9 cellular contexts compared by ENCODE assay signal in genomic region chr9:136567651-136568287, GRCh38. TPM values are rescaled to one million over a fixed set of nuclear protein-coding genes. Genes with fewer than 3 reads are reported as not detected.
A peak's percentile ranks its signal among the peaks of the same experiment; 100 is the strongest.
DNase-seq lines count a peak whose midpoint lies in the region; ATAC-seq lines count a peak whose summit lies in the region.
"Had no signal": no experiment of that assay in that cellular context is flagged by ENCODE, and none has a peak within 500 bp of the region (broad histone marks: within the 10 kb centered on the region; RNA-seq: fewer than 3 reads in every experiment).

No MANE protein-coding gene starts in this region.

- no peak for ATAC-seq in HG03139 (IDR thresholded peaks at IDR 0.05; ENCODE audit: unreplicated experiment)

- intact Hi-C loops in posterior cingulate gyrus (cut with DNase I) = no loop called here

- DNase-seq in LHCN-M2 (ENCODE audit: low read depth) (peak; percentile 90), dermis blood vessel endothelial cell (peak; percentile 64), lung microvascular endothelial cell (ENCODE audit: low read depth in 2 of 2) (peak; percentile 51 to 69), ureter (ENCODE audit: low spot score) (peak; percentile 86), posterior cingulate gyrus (no peak), GM19240 (ENCODE audit: insufficient read length, low spot score) (no peak), Kasumi-1 (lab: John Stamatoyannopoulos, UW) (no peak)
- DNase-seq: NCI-H2081 had no signal

RNA-seq across cellular contexts. Expression of gene NOTCH1, which starts 21.9 kb away (rescaled TPM):
- total RNA-seq in LHCN-M2 (2014; rRNA removed) (9.1 and 10.8 TPM in 2 replicates), dermis blood vessel endothelial cell (157 and 319 TPM in 2 replicates), lung microvascular endothelial cell (75.2 and 76.9 TPM in 2 replicates), ureter (134 TPM)
- polyA plus RNA-seq in LHCN-M2 (2012) = 3.7 TPM

Comparison
In these comparisons a context has a peak if more than half of its experiments do, and no peak if none do; other contexts are left out.
1. DNase-seq: peak in LHCN-M2 (single experiment), dermis blood vessel endothelial cell (single experiment), lung microvascular endothelial cell (2 of 2) and ureter (single experiment); none in posterior cingulate gyrus (0 of 10), GM19240 (single experiment) and Kasumi-1 (0 of 2).